In the genomic region with DNA sequence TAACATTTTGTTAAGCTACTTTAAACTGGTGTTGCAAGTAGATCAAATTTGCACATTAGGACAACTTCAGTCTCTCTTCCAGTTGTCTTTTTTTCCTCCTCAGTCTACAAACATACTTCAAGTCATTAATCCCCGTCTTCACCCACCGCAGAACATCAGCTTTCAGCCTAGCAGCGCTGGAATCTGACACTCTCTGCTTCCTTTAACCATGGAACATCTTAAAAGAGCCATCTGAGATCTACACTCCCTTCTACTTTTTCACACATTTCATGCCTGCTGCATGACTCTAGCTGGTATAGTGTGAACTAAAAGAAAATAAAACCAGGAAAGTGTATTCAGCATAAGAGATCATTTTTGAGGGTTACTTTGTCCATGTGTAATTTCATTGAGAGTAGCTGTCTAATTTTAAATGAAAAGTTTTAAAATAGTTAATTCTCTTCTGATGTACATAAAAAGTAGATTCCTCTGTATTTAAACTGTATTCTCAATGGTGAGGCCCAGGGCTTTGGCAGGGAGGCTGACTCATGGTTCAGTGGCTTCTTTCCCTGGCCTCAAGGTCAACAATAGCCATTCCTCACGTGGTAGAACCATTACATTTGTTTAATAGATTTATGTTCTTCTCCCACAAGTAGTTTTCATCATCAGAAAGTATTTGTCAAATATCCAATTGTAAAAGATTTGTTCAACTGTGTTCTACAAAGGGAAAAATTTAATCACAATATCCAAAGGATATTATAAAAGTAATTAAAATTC, we compare ENCODE assay signal across 15 cellular contexts. TPM values are rescaled to one million over a fixed set of nuclear protein-coding genes. Genes with fewer than 3 reads are reported as not detected.
A peak's percentile ranks its signal among the peaks of the same experiment; 100 is the strongest.
DNase-seq lines count a peak whose midpoint lies in the region; ATAC-seq, FAIRE-seq and TF ChIP-seq lines count a peak whose summit lies in the region.
"Had no signal": no experiment of that assay in that cellular context is flagged by ENCODE, and none has a peak within 500 bp of the region (broad histone marks: within the 10 kb centered on the region; RNA-seq: fewer than 3 reads in every experiment).

No MANE protein-coding gene starts in this region.

- TF ChIP-seq CTCF in endothelial cell of umbilical vein (IDR thresholded peaks at IDR 0.05; ENCODE audit: extremely low read depth in 1 of 2, insufficient read depth in 1 of 2, low read depth in 1 of 2, low read length in 2 of 2) (no peak), foreskin keratinocyte (conservative IDR thresholded peaks at IDR 0.05) (no peak), stomach (IDR thresholded peaks at IDR 0.05) (no peak)
- TF ChIP-seq CTCF in CD8-positive, alpha-beta T cell (IDR thresholded peaks at IDR 0.05) = no peak

- intact Hi-C loops in endothelial cell of umbilical vein (cut with micrococcal nuclease) = no loop called here
- intact Hi-C loops in CD8-positive, alpha-beta T cell (cut with DNase I, micrococcal nuclease) = no loop called here
- intact Hi-C loops in stomach (cut with DNase I; ENCODE audit: low total_unique reads) = no loop called here

- no peak for FAIRE-seq in endothelial cell of umbilical vein (lab: Jason Lieb, UNC)
- FAIRE-seq: GM18507, K562 had no signal

- H3K4me1 ChIP-seq in endothelial cell of umbilical vein (ENCODE audit: control insufficient read depth, extremely low read depth, insufficient read depth, low read length) (no peaks in the 10 kb centered on the region), foreskin keratinocyte (no peaks in the 10 kb centered on the region), stomach (peaks cover 0 to 4% (median 2%) of the 10 kb centered on the region in 4 donors), HAP-1 (no peaks in the 10 kb centered on the region)
- H3K4me1 ChIP-seq in CD8-positive, alpha-beta T cell (ENCODE audit: insufficient read depth, low read length) = no peaks in the 10 kb centered on the region

- H3K4me3 Mint-ChIP-seq in CD8-positive, alpha-beta T cell = no peak overlapping the region
- H3K4me3 Mint-ChIP-seq: brain, immature natural killer cell had no signal

- H3K9ac ChIP-seq in endothelial cell of umbilical vein (replicated peaks; ENCODE audit: extremely low read depth, insufficient read depth, low read length) = no peak overlapping the region

- H3K27ac Mint-ChIP-seq in CD8-positive, alpha-beta T cell = no peak overlapping the region
- H3K27ac Mint-ChIP-seq: immature natural killer cell had no signal

- no peaks in the 10 kb centered on the region for H3K9me3 Mint-ChIP-seq in CD8-positive, alpha-beta T cell

- no peaks in the 10 kb centered on the region for H3K79me2 ChIP-seq in endothelial cell of umbilical vein (ENCODE audit: control insufficient read depth, insufficient read depth, low read length)

- no peak overlapping the region for H3K4me2 ChIP-seq in endothelial cell of umbilical vein (ENCODE audit: insufficient read depth, low read length)

- H3K27me3 Mint-ChIP-seq in CD8-positive, alpha-beta T cell (ENCODE audit: low read depth) = peaks cover 7% of the 10 kb centered on the region

- in situ Hi-C loops in HAP-1 (cut with MboI; ENCODE audit: low sequenced_read_pairs) = no loop called here

- H3K27me3 ChIP-seq in MG63 (no peaks in the 10 kb centered on the region), endothelial cell of umbilical vein (ENCODE audit: control insufficient read depth in 2 of 2, insufficient read depth in 2 of 2, low read length in 2 of 2) (no peaks in the 10 kb centered on the region), foreskin keratinocyte (no peaks in the 10 kb centered on the region), stomach (no peaks in the 10 kb centered on the region), HAP-1 (ENCODE audit: low read depth) (no peaks in the 10 kb centered on the region)
- H3K27me3 ChIP-seq in CD8-positive, alpha-beta T cell (ENCODE audit: insufficient read depth, low read length) = no peaks in the 10 kb centered on the region

- TF ChIP-seq EP300 in stomach (IDR thresholded peaks at IDR 0.05) = no peak

- H3K9me3 ChIP-seq in MG63 = no peaks in the 10 kb centered on the region
- no peaks in the 10 kb centered on the region for H3K9me3 ChIP-seq in endothelial cell of umbilical vein (replicated peaks; ENCODE audit: control insufficient read depth, insufficient read depth, low read length)
- H3K9me3 ChIP-seq in CD8-positive, alpha-beta T cell (ENCODE audit: low read length) = no peaks in the 10 kb centered on the region
- no peaks in the 10 kb centered on the region for H3K9me3 ChIP-seq in stomach
- H3K9me3 ChIP-seq in HAP-1 = no peaks in the 10 kb centered on the region

- H3K27ac ChIP-seq in endothelial cell of umbilical vein (ENCODE audit: insufficient read depth, low read depth, low read length) = no peak overlapping the region
- H3K27ac ChIP-seq in CD8-positive, alpha-beta T cell (ENCODE audit: low read depth, low read length) = no peak overlapping the region
- no peak overlapping the region for H3K27ac ChIP-seq in foreskin keratinocyte
- peak overlapping the region in 2 of 5 donors; percentile 17 to 58 for H3K27ac ChIP-seq in stomach

- CTCF ChIA-PET in endothelial cell of umbilical vein (lab: Charles Lee) = no interaction called here
- CTCF ChIA-PET in CD8-positive, alpha-beta T cell (lab: Charles Lee) = no interaction called here

- BruUV-seq in endothelial cell of umbilical vein (replicated peaks; lab: Mats Ljungman, UMichigan) = no TSS peak

- POLR2A ChIA-PET in endothelial cell of umbilical vein (lab: Charles Lee) = no interaction called here
- POLR2A ChIA-PET in CD8-positive, alpha-beta T cell (lab: Charles Lee) = no interaction called here

- no peak overlapping the region for H2AFZ ChIP-seq in endothelial cell of umbilical vein (ENCODE audit: low read depth, low read length)

- H3K36me3 Mint-ChIP-seq in CD8-positive, alpha-beta T cell = no peaks in the 10 kb centered on the region
- H3K36me3 Mint-ChIP-seq: brain, immature natural killer cell had no signal

- H3K36me3 ChIP-seq in MG63 (no peaks in the 10 kb centered on the region), endothelial cell of umbilical vein (ENCODE audit: control insufficient read depth in 2 of 2, extremely low read depth in 1 of 2, insufficient read depth in 2 of 2, low read length in 2 of 2) (no peaks in the 10 kb centered on the region), stomach (no peaks in the 10 kb centered on the region), HAP-1 (replicated peaks) (no peaks in the 10 kb centered on the region)
- no peaks in the 10 kb centered on the region for H3K36me3 ChIP-seq in CD8-positive, alpha-beta T cell (ENCODE audit: insufficient read depth, low read length)

- no peak overlapping the region for H3K4me3 ChIP-seq in MG63
- no peak overlapping the region for H3K4me3 ChIP-seq in endothelial cell of umbilical vein (replicated peaks in 1 of 3; ENCODE audit: insufficient read depth in 1 of 3, low read depth in 1 of 3, low read length in 3 of 3)
- H3K4me3 ChIP-seq in CD8-positive, alpha-beta T cell (ENCODE audit: low read depth, low read length) = no peak overlapping the region
- H3K4me3 ChIP-seq in stomach = no peak overlapping the region
- H3K4me3 ChIP-seq in HAP-1 = no peak overlapping the region
- H3K4me3 ChIP-seq: K562 had no signal

- H3K4me1 Mint-ChIP-seq in CD8-positive, alpha-beta T cell (ENCODE audit: low read depth) = no peaks in the 10 kb centered on the region
- H3K4me1 Mint-ChIP-seq: immature natural killer cell had no signal

- dilution Hi-C loops in endothelial cell of umbilical vein (cut with MboI; ENCODE audit: extremely low pct_ligation_motif_present, low sequenced_read_pairs) = no loop called here

- WGBS in stomach, 5 donors = 44 to 71% (median 55%) methylated on average over 4 of the region's 4 CpGs

- no peaks in the 10 kb centered on the region for H3K9me1 ChIP-seq in endothelial cell of umbilical vein (replicated peaks; ENCODE audit: control insufficient read depth, extremely low read depth, insufficient read depth, low read length)

- no peaks in the 10 kb centered on the region for H4K20me1 ChIP-seq in endothelial cell of umbilical vein (replicated peaks; ENCODE audit: control insufficient read depth, extremely low read depth, insufficient read depth, low read length)

- DNase-seq in Daoy (ENCODE audit: low read depth) = peak; percentile 56
- DNase-seq in MG63 = peak; percentile 73
- peak; percentile 9 for DNase-seq in endothelial cell of umbilical vein (ENCODE audit: low read depth, low spot score)
- DNase-seq in renal cortical epithelial cell (ENCODE audit: low read depth) = peak; percentile 90
- DNase-seq in CD8-positive, alpha-beta T cell = no peak
- no peak for DNase-seq in foreskin keratinocyte
- no peak for DNase-seq in stomach
- no peak for DNase-seq in HAP-1 (ENCODE audit: low spot score in 2 of 2)
- DNase-seq: immature natural killer cell; nucleus accumbens; stimulated activated CD4-positive, alpha-beta T cell treated with anti-CD3 and anti-CD28 coated beads, Interleukin-4, amount 100 ng/mL, for 4 hours had no signal

- TF ChIP-seq POLR2A in endothelial cell of umbilical vein (IDR thresholded peaks at IDR 0.05; ENCODE audit: low read depth, low read length) (no peak), stomach (IDR thresholded peaks at IDR 0.05) (no peak)

- ATAC-seq in CD8-positive, alpha-beta T cell = no peak
- ATAC-seq in foreskin keratinocyte = no peak
- ATAC-seq: K562, Panc1 had no signal

TF ChIP-seq in endothelial cell of umbilical vein, 7 proteins besides CTCF, POLR2A, EP300 and RAD21 (continues in another document):
- TF ChIP-seq MYC (IDR thresholded peaks at IDR 0.05; ENCODE audit: low read depth, low read length) (no peak), FOS (IDR thresholded peaks at IDR 0.05; ENCODE audit: borderline replicate concordance, insufficient read depth, low read length) (peak; percentile 27)
- TF ChIP-seq, protein P1, sequence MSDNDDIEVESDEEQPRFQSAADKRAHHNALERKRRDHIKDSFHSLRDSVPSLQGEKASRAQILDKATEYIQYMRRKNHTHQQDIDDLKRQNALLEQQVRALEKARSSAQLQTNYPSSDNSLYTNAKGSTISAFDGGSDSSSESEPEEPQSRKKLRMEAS (IDR thresholded peaks at IDR 0.05; ENCODE audit: insufficient read depth, insufficient read length) = no peak

RNA-seq across cellular contexts. Expression of a gene that starts 16.5 kb away (rescaled TPM):
- total RNA-seq in Daoy (2014; rRNA removed; shearing (Covaris generic)) = 0.74 and 0.92 TPM in 2 replicates
- not detected in 2 replicates for total RNA-seq in MG63 (2014; rRNA removed; shearing (Covaris generic); ENCODE audit: low replicate concordance)
- not detected in 2 replicates for total RNA-seq in endothelial cell of umbilical vein
- polyA plus RNA-seq in endothelial cell of umbilical vein = not detected in 2 replicates
- polyA plus RNA-seq in endothelial cell of umbilical vein (2011; cell fraction: cytosol; rRNA removed) = not detected in 2 replicates
- polyA plus RNA-seq in endothelial cell of umbilical vein (2011; cell fraction: nucleus; rRNA removed) = not detected in 2 replicates
- 0.14 and 0.46 TPM in 2 replicates for polyA plus RNA-seq in endothelial cell of umbilical vein (2012)
- not detected in 2 replicates for polyA minus RNA-seq in endothelial cell of umbilical vein
- not detected for polyA minus RNA-seq in endothelial cell of umbilical vein (2011; cell fraction: cytosol; rRNA and poly(A)+ RNA removed)
- not detected in 2 replicates for polyA minus RNA-seq in endothelial cell of umbilical vein (2011; cell fraction: nucleus; rRNA and poly(A)+ RNA removed)
- total RNA-seq in renal cortical epithelial cell = 49.0 and 88.9 TPM in 2 replicates
- under 1 TPM; 0.69 to 0.73 TPM for total RNA-seq in CD8-positive, alpha-beta T cell
- total RNA-seq in foreskin keratinocyte = 0.07 and 0.14 TPM in 2 replicates
- polyA plus RNA-seq in foreskin keratinocyte = 0.01 and 0.03 TPM in 2 replicates
- 10 to 100 TPM; 18.2 to 50.4 (median 27.4) TPM for total RNA-seq in stomach
- polyA plus RNA-seq in stomach = 1 to 10 TPM; 1.7 to 3.9 (median 2.3) TPM
- polyA plus RNA-seq: immature natural killer cell had no signal

Comparison
In these comparisons a context has a peak if more than half of its experiments do, and no peak if none do; other contexts are left out.
1. DNase-seq: peak in Daoy (single experiment), MG63 (single experiment), endothelial cell of umbilical vein (single experiment) and renal cortical epithelial cell (single experiment); none in CD8-positive, alpha-beta T cell (0 of 7), foreskin keratinocyte (0 of 2), stomach (single experiment) and HAP-1 (0 of 2).